In the genomic region with DNA sequence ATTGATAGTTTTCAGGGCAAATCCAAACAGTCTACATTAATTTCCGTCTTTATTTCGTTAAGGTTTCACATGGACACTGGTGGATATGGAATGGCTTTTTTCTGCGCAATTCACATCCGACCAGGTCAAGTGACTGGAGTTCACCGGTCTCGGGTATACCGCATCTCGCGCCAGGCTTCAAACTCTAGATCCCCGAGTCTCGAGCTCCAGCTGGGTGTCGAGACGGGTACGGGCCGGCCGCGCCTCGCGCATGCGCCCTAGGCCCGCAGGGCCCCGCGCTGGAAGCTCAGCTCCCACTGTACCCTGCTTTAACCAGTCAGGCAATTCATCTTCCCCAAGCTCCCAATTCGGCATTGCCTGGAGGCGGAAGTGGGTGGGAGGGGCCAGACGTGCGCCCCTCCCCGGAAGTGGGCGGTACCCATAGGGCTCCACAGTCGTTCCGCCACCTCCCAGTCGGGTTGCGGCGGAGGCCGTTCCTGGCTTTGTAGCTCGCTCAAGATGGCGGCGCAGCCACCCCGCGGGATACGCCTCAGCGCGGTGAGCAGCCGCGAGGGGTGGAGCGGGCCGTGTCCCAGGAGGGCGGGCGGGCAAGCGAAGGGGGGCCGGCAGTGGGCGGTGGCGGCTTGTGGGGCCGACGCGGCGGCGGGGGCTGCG, we compare ENCODE assay signal across 8 cellular contexts. TPM values are rescaled to one million over a fixed set of nuclear protein-coding genes. Genes with fewer than 3 reads are reported as not detected.
DNase-seq lines count a peak whose midpoint lies in the region; ATAC-seq and TF ChIP-seq lines count a peak whose summit lies in the region.

A gene with protein sequence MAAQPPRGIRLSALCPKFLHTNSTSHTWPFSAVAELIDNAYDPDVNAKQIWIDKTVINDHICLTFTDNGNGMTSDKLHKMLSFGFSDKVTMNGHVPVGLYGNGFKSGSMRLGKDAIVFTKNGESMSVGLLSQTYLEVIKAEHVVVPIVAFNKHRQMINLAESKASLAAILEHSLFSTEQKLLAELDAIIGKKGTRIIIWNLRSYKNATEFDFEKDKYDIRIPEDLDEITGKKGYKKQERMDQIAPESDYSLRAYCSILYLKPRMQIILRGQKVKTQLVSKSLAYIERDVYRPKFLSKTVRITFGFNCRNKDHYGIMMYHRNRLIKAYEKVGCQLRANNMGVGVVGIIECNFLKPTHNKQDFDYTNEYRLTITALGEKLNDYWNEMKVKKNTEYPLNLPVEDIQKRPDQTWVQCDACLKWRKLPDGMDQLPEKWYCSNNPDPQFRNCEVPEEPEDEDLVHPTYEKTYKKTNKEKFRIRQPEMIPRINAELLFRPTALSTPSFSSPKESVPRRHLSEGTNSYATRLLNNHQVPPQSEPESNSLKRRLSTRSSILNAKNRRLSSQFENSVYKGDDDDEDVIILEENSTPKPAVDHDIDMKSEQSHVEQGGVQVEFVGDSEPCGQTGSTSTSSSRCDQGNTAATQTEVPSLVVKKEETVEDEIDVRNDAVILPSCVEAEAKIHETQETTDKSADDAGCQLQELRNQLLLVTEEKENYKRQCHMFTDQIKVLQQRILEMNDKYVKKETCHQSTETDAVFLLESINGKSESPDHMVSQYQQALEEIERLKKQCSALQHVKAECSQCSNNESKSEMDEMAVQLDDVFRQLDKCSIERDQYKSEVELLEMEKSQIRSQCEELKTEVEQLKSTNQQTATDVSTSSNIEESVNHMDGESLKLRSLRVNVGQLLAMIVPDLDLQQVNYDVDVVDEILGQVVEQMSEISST (plus strand): TSS at position 431 of the 654 bp plus-strand sequence. CDS start 68 bp downstream, at position 499.

- H3K27me3 ChIP-seq in RWPE2 (ENCODE audit: insufficient read depth, poor library complexity, severe bottlenecking) (no peaks in the 10 kb centered on the region), fibroblast of lung (ENCODE audit: control insufficient read depth, insufficient read depth, low read length) (no peaks in the 10 kb centered on the region)
- no peaks in the 10 kb centered on the region for H3K27me3 ChIP-seq in naive thymus-derived CD4-positive, alpha-beta T cell (ENCODE audit: control insufficient read depth in 2 of 2, insufficient read depth in 2 of 2, low read length in 2 of 2)

- H3K36me3 ChIP-seq in RWPE2 (ENCODE audit: low read depth) (peaks cover 10% of the 10 kb centered on the region), fibroblast of lung (ENCODE audit: control insufficient read depth, insufficient read depth, low read length) (no peaks in the 10 kb centered on the region)
- peaks cover 0 to 14% (median 0%) of the 10 kb centered on the region in 3 experiments for H3K36me3 ChIP-seq in naive thymus-derived CD4-positive, alpha-beta T cell (ENCODE audit: control insufficient read depth in 2 of 3, insufficient read depth in 3 of 3, low read length in 3 of 3)

- H3K4me1 Mint-ChIP-seq in activated T-helper 2 cell treated with anti-CD3 and anti-CD28 coated beads, Interferon-gamma antibody, Interleukin-2, Interleukin-4, amounts not matched to agents 10 μg/mL and 5 μg/mL and 100 μg/mL, durations not matched to agents 14 hours and 24 hours and 36 hours (ENCODE audit: low read depth): peaks cover 25% of the 10 kb centered on the region
- peaks cover 29 to 40% (median 37%) of the 10 kb centered on the region in 7 donors for H3K4me1 Mint-ChIP-seq in naive thymus-derived CD4-positive, alpha-beta T cell
- peaks cover 37 to 55% of the 10 kb centered on the region in 2 donors for H3K4me1 Mint-ChIP-seq in stimulated activated naive B cell treated with anti-CD40 and anti-IgM and Interleukin-4, amounts not matched to agents 10 μg/mL and 1 μg/mL and 100 μg/mL, for 72 hours

- H3K9me3 ChIP-seq in RWPE2 (ENCODE audit: severe bottlenecking) (no peaks in the 10 kb centered on the region), fibroblast of lung (ENCODE audit: control insufficient read depth, insufficient read depth, low read depth, low read length) (no peaks in the 10 kb centered on the region)
- no peaks in the 10 kb centered on the region for H3K9me3 ChIP-seq in naive thymus-derived CD4-positive, alpha-beta T cell (ENCODE audit: control insufficient read depth in 2 of 3, low read length in 3 of 3)

- H3K79me2 ChIP-seq in fibroblast of lung (ENCODE audit: control insufficient read depth, insufficient read depth, low read length): peaks cover 43% of the 10 kb centered on the region

- H3K27me3 Mint-ChIP-seq in activated T-helper 2 cell treated with anti-CD3 and anti-CD28 coated beads, Interferon-gamma antibody, Interleukin-2, Interleukin-4, amounts not matched to agents 10 μg/mL and 5 μg/mL and 100 μg/mL, durations not matched to agents 14 hours and 24 hours and 36 hours (ENCODE audit: low read depth): no peaks in the 10 kb centered on the region
- peaks cover 0 to 5% (median 0%) of the 10 kb centered on the region in 5 donors for H3K27me3 Mint-ChIP-seq in naive thymus-derived CD4-positive, alpha-beta T cell
- peaks cover 0 to 4% of the 10 kb centered on the region in 2 donors for H3K27me3 Mint-ChIP-seq in stimulated activated naive B cell treated with anti-CD40 and anti-IgM and Interleukin-4, amounts not matched to agents 10 μg/mL and 1 μg/mL and 100 μg/mL, for 72 hours

- peak within 1 kb of the TSS; percentile 87 for H3K9ac ChIP-seq in fibroblast of lung (ENCODE audit: insufficient read depth, low read length)

- H3K4me1 ChIP-seq in RWPE2 (ENCODE audit: insufficient read depth, poor library complexity, severe bottlenecking) (peaks cover 17% of the 10 kb centered on the region), fibroblast of lung (ENCODE audit: control insufficient read depth, extremely low read depth, insufficient read depth, low read length) (no peaks in the 10 kb centered on the region)
- H3K4me1 ChIP-seq in naive thymus-derived CD4-positive, alpha-beta T cell (ENCODE audit: control insufficient read depth in 2 of 2, insufficient read depth in 2 of 2, low read length in 2 of 2): peaks cover 11 to 22% of the 10 kb centered on the region in 2 donors

- TF ChIP-seq CTCF in RWPE2 (IDR thresholded peaks at IDR 0.05; ENCODE audit: poor library complexity, severe bottlenecking) (no peak), fibroblast of lung (conservative IDR thresholded peaks at IDR 0.05 in 1 of 2, IDR thresholded peaks at IDR 0.05 in 1 of 2; ENCODE audit: low read depth in 1 of 2, low read length in 2 of 2) (no peak)

- H3K4me2 ChIP-seq in fibroblast of lung (ENCODE audit: extremely low read depth, insufficient read depth, low read length): peak within 1 kb of the TSS; percentile 98

- peaks cover 23% of the 10 kb centered on the region for H3K36me3 Mint-ChIP-seq in activated T-helper 2 cell treated with anti-CD3 and anti-CD28 coated beads, Interferon-gamma antibody, Interleukin-2, Interleukin-4, amounts not matched to agents 10 μg/mL and 5 μg/mL and 100 μg/mL, durations not matched to agents 14 hours and 24 hours and 36 hours (ENCODE audit: low read depth)
- peaks cover 0 to 20% (median 12%) of the 10 kb centered on the region in 5 donors for H3K36me3 Mint-ChIP-seq in naive thymus-derived CD4-positive, alpha-beta T cell
- peaks cover 26 to 32% of the 10 kb centered on the region in 2 donors for H3K36me3 Mint-ChIP-seq in stimulated activated naive B cell treated with anti-CD40 and anti-IgM and Interleukin-4, amounts not matched to agents 10 μg/mL and 1 μg/mL and 100 μg/mL, for 72 hours

- peak; percentile 85 for ATAC-seq in RWPE2 (ENCODE audit: low read depth)
- ATAC-seq in naive thymus-derived CD4-positive, alpha-beta T cell: peak; percentile 96
- peak; percentile 84 to 89 for ATAC-seq in stimulated activated naive B cell treated with anti-CD40 and anti-IgM and Interleukin-4, amounts not matched to agents 10 μg/mL and 1 μg/mL and 100 μg/mL, for 72 hours (replicated peaks)

- H2AFZ ChIP-seq in fibroblast of lung (ENCODE audit: low read length): peak within 1 kb of the TSS; percentile 85

- H3K9me3 Mint-ChIP-seq in activated T-helper 2 cell treated with anti-CD3 and anti-CD28 coated beads, Interferon-gamma antibody, Interleukin-2, Interleukin-4, amounts not matched to agents 10 μg/mL and 5 μg/mL and 100 μg/mL, durations not matched to agents 14 hours and 24 hours and 36 hours: peaks cover 6% of the 10 kb centered on the region
- H3K9me3 Mint-ChIP-seq in naive thymus-derived CD4-positive, alpha-beta T cell: peaks cover 0 to 10% (median 4%) of the 10 kb centered on the region in 11 donors
- peaks cover 9% of the 10 kb centered on the region in 2 donors for H3K9me3 Mint-ChIP-seq in stimulated activated naive B cell treated with anti-CD40 and anti-IgM and Interleukin-4, amounts not matched to agents 10 μg/mL and 1 μg/mL and 100 μg/mL, for 72 hours

- intact Hi-C loops in activated T-helper 2 cell treated with anti-CD3 and anti-CD28 coated beads, Interferon-gamma antibody, Interleukin-2, Interleukin-4, amounts not matched to agents 10 μg/mL and 5 μg/mL and 100 μg/mL, durations not matched to agents 14 hours and 24 hours and 36 hours (cut with micrococcal nuclease): loop anchor here (1.0 to 2.0 kb wide), 6 partner anchors 10 to 260 kb away; partner anchors contain the start of genes DOP1B and SETD4
- intact Hi-C loops in naive thymus-derived CD4-positive, alpha-beta T cell (cut with micrococcal nuclease): loop anchor here (1.0 to 10.0 kb wide), 12 partner anchors 10 to 945 kb away; partner anchors contain the start of genes CHAF1B (in 2 of the 2), DOP1B (in 2 of the 2), SETD4 (in 2 of the 2) and VPS26C (in 1 of the 2)

- H3K27ac ChIP-seq in RWPE2 (ENCODE audit: poor library complexity, severe bottlenecking): peak within 1 kb of the TSS; percentile 87
- H3K27ac ChIP-seq in fibroblast of lung (ENCODE audit: insufficient read depth, low read length): peak within 1 kb of the TSS; percentile 77
- H3K27ac ChIP-seq in naive thymus-derived CD4-positive, alpha-beta T cell (ENCODE audit: low read depth, low read length): peak within 1 kb of the TSS; percentile 93

- peak; percentile 99 for DNase-seq in EL
- DNase-seq in H4 (ENCODE audit: low spot score): peak; percentile 99
- peak; percentile 99 for DNase-seq in LoVo (ENCODE audit: low spot score)
- DNase-seq in RWPE2 (ENCODE audit: low spot score): peak; percentile 96
- DNase-seq in activated T-helper 2 cell treated with anti-CD3 and anti-CD28 coated beads, Interferon-gamma antibody, Interleukin-2, Interleukin-4, amounts not matched to agents 10 μg/mL and 5 μg/mL and 100 μg/mL, durations not matched to agents 14 hours and 24 hours and 36 hours (ENCODE audit: low spot score): peak; percentile 97
- DNase-seq in fibroblast of lung (ENCODE audit: low read depth in 2 of 2): peak; percentile 98 to 99
- DNase-seq in naive thymus-derived CD4-positive, alpha-beta T cell: peak; percentile 95 to 98 (median 97)
- DNase-seq in stimulated activated naive B cell treated with anti-CD40 and anti-IgM and Interleukin-4, amounts not matched to agents 10 μg/mL and 1 μg/mL and 100 μg/mL, for 72 hours: peak; percentile 98

- POLR2A ChIA-PET in naive thymus-derived CD4-positive, alpha-beta T cell (lab: Charles Lee): interaction anchor here (0.6 to 13.6 kb wide), 30 partner anchors 8 to 757 kb away, joined by 3 to 361 read pairs (median 6); partner anchors contain the start of genes CBR1 and CHAF1B

- H3K4me3 ChIP-seq in RWPE2 (ENCODE audit: severe bottlenecking) (peak within 1 kb of the TSS; percentile 69), fibroblast of lung (replicated peaks in 1 of 4; ENCODE audit: control extremely low read depth in 1 of 4, insufficient read depth in 1 of 4, low read depth in 3 of 4, low read length in 4 of 4) (peak within 1 kb of the TSS; percentile 67 to 93 (median 72))
- peak within 1 kb of the TSS; percentile 78 for H3K4me3 ChIP-seq in naive thymus-derived CD4-positive, alpha-beta T cell (ENCODE audit: low read length)

- no peaks in the 10 kb centered on the region for H4K20me1 ChIP-seq in fibroblast of lung (ENCODE audit: control insufficient read depth, extremely low read depth, insufficient read depth, low read length)

- CTCF ChIA-PET in naive thymus-derived CD4-positive, alpha-beta T cell (lab: Charles Lee): interaction anchor here (0.5 to 3.3 kb wide), 14 partner anchors 9 to 146 kb away, joined by 3 to 34 read pairs (median 4); no protein-coding TSS in a partner anchor

- H3K27ac Mint-ChIP-seq in activated T-helper 2 cell treated with anti-CD3 and anti-CD28 coated beads, Interferon-gamma antibody, Interleukin-2, Interleukin-4, amounts not matched to agents 10 μg/mL and 5 μg/mL and 100 μg/mL, durations not matched to agents 14 hours and 24 hours and 36 hours: peak within 1 kb of the TSS; percentile 92
- peak within 1 kb of the TSS; percentile 94 to 99 (median 97) for H3K27ac Mint-ChIP-seq in naive thymus-derived CD4-positive, alpha-beta T cell
- H3K27ac Mint-ChIP-seq in stimulated activated naive B cell treated with anti-CD40 and anti-IgM and Interleukin-4, amounts not matched to agents 10 μg/mL and 1 μg/mL and 100 μg/mL, for 72 hours: peak within 1 kb of the TSS; percentile 100

- peak within 1 kb of the TSS; percentile 91 for H3K4me3 Mint-ChIP-seq in activated T-helper 2 cell treated with anti-CD3 and anti-CD28 coated beads, Interferon-gamma antibody, Interleukin-2, Interleukin-4, amounts not matched to agents 10 μg/mL and 5 μg/mL and 100 μg/mL, durations not matched to agents 14 hours and 24 hours and 36 hours (ENCODE audit: low read depth)
- H3K4me3 Mint-ChIP-seq in naive thymus-derived CD4-positive, alpha-beta T cell: peak within 1 kb of the TSS; percentile 90 to 100 (median 96)
- peak within 1 kb of the TSS; percentile 90 to 98 for H3K4me3 Mint-ChIP-seq in stimulated activated naive B cell treated with anti-CD40 and anti-IgM and Interleukin-4, amounts not matched to agents 10 μg/mL and 1 μg/mL and 100 μg/mL, for 72 hours

RNA-seq across cellular contexts. Expression of the gene that starts here (rescaled TPM):
- total RNA-seq in H4 (2014; rRNA removed; shearing (Covaris generic)): 14.3 and 17.7 TPM in 2 replicates
- total RNA-seq in activated T-helper 2 cell treated with anti-CD3 and anti-CD28 coated beads, Interferon-gamma antibody, Interleukin-2, Interleukin-4, amounts not matched to agents 10 μg/mL and 5 μg/mL and 100 μg/mL, durations not matched to agents 14 hours and 24 hours and 36 hours: 23.8 and 26.2 TPM in 2 replicates
- total RNA-seq in fibroblast of lung: 48.5 and 51.7 TPM in 2 replicates
- 20.3 and 24.4 TPM in 2 replicates for polyA plus RNA-seq in fibroblast of lung
- polyA plus RNA-seq in fibroblast of lung (2012): 9.8 and 11.4 TPM in 2 replicates
- 0.96 and 2.4 TPM in 2 replicates for polyA minus RNA-seq in fibroblast of lung (ENCODE audit: low replicate concordance)
- total RNA-seq in naive thymus-derived CD4-positive, alpha-beta T cell: 100 to 1,000 TPM in 2 of 5 experiments, 10 to 100 TPM in 3; 48.2 to 123 (median 62.0) TPM
- polyA plus RNA-seq in naive thymus-derived CD4-positive, alpha-beta T cell: 10 to 100 TPM; 29.3 to 54.9 TPM

Comparison
In these comparisons a context has a peak if more than half of its experiments do, and no peak if none do; other contexts are left out.
1. Peak in every context shown above with its lines: DNase-seq, ATAC-seq, H3K4me3 ChIP-seq and H3K27ac ChIP-seq.